Comparison of ENCODE assay signal across 1 cellular context in the genomic region with DNA sequence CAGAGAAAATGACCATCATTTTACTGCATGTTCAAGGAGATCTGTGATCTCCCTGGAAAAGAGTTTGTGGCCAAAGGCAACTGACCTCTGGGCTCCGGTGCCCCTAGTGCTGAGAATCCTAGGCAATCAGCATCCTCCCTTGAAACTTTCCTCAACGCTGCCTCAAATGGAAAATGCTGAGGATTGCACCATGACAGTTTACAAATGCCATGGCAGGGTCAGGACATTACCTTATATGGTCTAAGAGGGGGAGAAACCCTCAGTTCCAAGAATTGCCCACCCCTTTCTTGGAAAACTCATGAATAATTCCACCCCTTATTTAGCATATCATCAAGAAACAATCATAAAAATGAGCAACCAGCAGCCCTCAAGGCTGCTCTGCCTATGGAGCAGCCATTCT.
TF ChIP-seq lines count a peak whose summit lies in the region.

No MANE protein-coding gene starts in this region.

TF ChIP-seq in SK-N-SH, 30 proteins besides CTCF, POLR2A, EP300 and RAD21 (continued from another document):
- TF ChIP-seq, protein P1, sequence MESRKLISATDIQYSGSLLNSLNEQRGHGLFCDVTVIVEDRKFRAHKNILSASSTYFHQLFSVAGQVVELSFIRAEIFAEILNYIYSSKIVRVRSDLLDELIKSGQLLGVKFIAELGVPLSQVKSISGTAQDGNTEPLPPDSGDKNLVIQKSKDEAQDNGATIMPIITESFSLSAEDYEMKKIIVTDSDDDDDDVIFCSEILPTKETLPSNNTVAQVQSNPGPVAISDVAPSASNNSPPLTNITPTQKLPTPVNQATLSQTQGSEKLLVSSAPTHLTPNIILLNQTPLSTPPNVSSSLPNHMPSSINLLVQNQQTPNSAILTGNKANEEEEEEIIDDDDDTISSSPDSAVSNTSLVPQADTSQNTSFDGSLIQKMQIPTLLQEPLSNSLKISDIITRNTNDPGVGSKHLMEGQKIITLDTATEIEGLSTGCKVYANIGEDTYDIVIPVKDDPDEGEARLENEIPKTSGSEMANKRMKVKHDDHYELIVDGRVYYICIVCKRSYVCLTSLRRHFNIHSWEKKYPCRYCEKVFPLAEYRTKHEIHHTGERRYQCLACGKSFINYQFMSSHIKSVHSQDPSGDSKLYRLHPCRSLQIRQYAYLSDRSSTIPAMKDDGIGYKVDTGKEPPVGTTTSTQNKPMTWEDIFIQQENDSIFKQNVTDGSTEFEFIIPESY (IDR thresholded peaks at IDR 0.05; ENCODE audit: borderline replicate concordance, low read depth) = no peak
- TF ChIP-seq GATA2 (CRISPR knock-in tag; IDR thresholded peaks at IDR 0.05) (no peak), MEF2A (IDR thresholded peaks at IDR 0.05; ENCODE audit: borderline replicate concordance, low read depth) (no peak), FOXJ3 (CRISPR knock-in tag; IDR thresholded peaks at IDR 0.05) (no peak)
